In genomic region chr2:10120158-10120937, GRCh38 we compare ENCODE assay signal across 1 cellular context.
TF ChIP-seq lines count a peak whose summit lies in the region.

No MANE protein-coding gene starts in this region.

TF ChIP-seq in HepG2, 621 proteins besides CTCF, POLR2A, EP300 and RAD21 (continued from another document and continues in another):
- TF ChIP-seq ZNF784 (CRISPR knock-in tag; IDR thresholded peaks at IDR 0.05; ENCODE audit: borderline replicate concordance): peak; percentile 73; the same call in 1 of the 2 replicates
- TF ChIP-seq NR2C2 (CRISPR knock-in tag; IDR thresholded peaks at IDR 0.05; ENCODE audit: borderline replicate concordance): peak; percentile 58; the same call in 1 of the 2 replicates
- TF ChIP-seq ZNF230 (CRISPR knock-in tag; IDR thresholded peaks at IDR 0.05): peak; percentile 79
- TF ChIP-seq ZNF263 (CRISPR knock-in tag; IDR thresholded peaks at IDR 0.05): peak; percentile 88
- 0 out of 2 replicates have a peak, but pooled peaks have one; percentile 5 for TF ChIP-seq RARG (CRISPR knock-in tag; IDR thresholded peaks at IDR 0.05; ENCODE audit: low read depth)
- no peak for TF ChIP-seq CENPBD1 (CRISPR knock-in tag; IDR thresholded peaks at IDR 0.05; ENCODE audit: borderline replicate concordance, low read depth)
- TF ChIP-seq SETDB1 (CRISPR knock-in tag; IDR thresholded peaks at IDR 0.05; ENCODE audit: borderline replicate concordance): no peak
- peak; percentile 73 for TF ChIP-seq GMEB1 (CRISPR knock-in tag; IDR thresholded peaks at IDR 0.05; ENCODE audit: borderline replicate concordance)
- TF ChIP-seq, protein P1, sequence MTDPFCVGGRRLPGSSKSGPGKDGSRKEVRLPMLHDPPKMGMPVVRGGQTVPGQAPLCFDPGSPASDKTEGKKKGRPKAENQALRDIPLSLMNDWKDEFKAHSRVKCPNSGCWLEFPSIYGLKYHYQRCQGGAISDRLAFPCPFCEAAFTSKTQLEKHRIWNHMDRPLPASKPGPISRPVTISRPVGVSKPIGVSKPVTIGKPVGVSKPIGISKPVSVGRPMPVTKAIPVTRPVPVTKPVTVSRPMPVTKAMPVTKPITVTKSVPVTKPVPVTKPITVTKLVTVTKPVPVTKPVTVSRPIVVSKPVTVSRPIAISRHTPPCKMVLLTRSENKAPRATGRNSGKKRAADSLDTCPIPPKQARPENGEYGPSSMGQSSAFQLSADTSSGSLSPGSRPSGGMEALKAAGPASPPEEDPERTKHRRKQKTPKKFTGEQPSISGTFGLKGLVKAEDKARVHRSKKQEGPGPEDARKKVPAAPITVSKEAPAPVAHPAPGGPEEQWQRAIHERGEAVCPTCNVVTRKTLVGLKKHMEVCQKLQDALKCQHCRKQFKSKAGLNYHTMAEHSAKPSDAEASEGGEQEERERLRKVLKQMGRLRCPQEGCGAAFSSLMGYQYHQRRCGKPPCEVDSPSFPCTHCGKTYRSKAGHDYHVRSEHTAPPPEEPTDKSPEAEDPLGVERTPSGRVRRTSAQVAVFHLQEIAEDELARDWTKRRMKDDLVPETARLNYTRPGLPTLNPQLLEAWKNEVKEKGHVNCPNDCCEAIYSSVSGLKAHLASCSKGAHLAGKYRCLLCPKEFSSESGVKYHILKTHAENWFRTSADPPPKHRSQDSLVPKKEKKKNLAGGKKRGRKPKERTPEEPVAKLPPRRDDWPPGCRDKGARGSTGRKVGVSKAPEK (CRISPR knock-in tag; IDR thresholded peaks at IDR 0.05; ENCODE audit: borderline replicate concordance): peak; percentile 88; the same call in 1 of the 2 replicates
- peak; percentile 89 for TF ChIP-seq ZNF639 (CRISPR knock-in tag; conservative IDR thresholded peaks at IDR 0.05)
- TF ChIP-seq ZNF883 (CRISPR knock-in tag; IDR thresholded peaks at IDR 0.05; ENCODE audit: not compliant biosample characterization): peak; percentile 96
- peak; percentile 50; the same call in 1 of the 2 replicates for TF ChIP-seq PHF20 (CRISPR knock-in tag; IDR thresholded peaks at IDR 0.05)
- peak; percentile 98 for TF ChIP-seq BRD4 (CRISPR knock-in tag; IDR thresholded peaks at IDR 0.05)
- peak; percentile 66; the same call in 1 of the 2 replicates for TF ChIP-seq ZNF292 (CRISPR knock-in tag; IDR thresholded peaks at IDR 0.05; ENCODE audit: borderline replicate concordance, low read depth)
- TF ChIP-seq ZNF160 (CRISPR knock-in tag; IDR thresholded peaks at IDR 0.05): peak; percentile 77
- peak; percentile 98 for TF ChIP-seq IKZF5 (CRISPR knock-in tag; IDR thresholded peaks at IDR 0.05)
- peak; percentile 38; the same call in 1 of the 2 replicates for TF ChIP-seq SIX4 (CRISPR knock-in tag; IDR thresholded peaks at IDR 0.05)
- 0 out of 2 replicates have a peak, but pooled peaks have one; percentile 20 for TF ChIP-seq CHD4 (IDR thresholded peaks at IDR 0.05; ENCODE audit: borderline replicate concordance, low read length)
- TF ChIP-seq MTA1 (CRISPR knock-in tag; IDR thresholded peaks at IDR 0.05; ENCODE audit: borderline replicate concordance): peak; percentile 69; the same call in 1 of the 2 replicates
- TF ChIP-seq DRAP1 (CRISPR knock-in tag; IDR thresholded peaks at IDR 0.05): peak; percentile 95
- TF ChIP-seq FOSL2 (CRISPR knock-in tag; IDR thresholded peaks at IDR 0.05): peak; percentile 95
- TF ChIP-seq ZNF24 (IDR thresholded peaks at IDR 0.05): no peak
- no peak for TF ChIP-seq ZBTB26 (CRISPR knock-in tag; IDR thresholded peaks at IDR 0.05; ENCODE audit: borderline replicate concordance)
- TF ChIP-seq KDM2A (CRISPR knock-in tag; IDR thresholded peaks at IDR 0.05; ENCODE audit: borderline replicate concordance, low read depth): peak; percentile 93
- TF ChIP-seq, protein P2, sequence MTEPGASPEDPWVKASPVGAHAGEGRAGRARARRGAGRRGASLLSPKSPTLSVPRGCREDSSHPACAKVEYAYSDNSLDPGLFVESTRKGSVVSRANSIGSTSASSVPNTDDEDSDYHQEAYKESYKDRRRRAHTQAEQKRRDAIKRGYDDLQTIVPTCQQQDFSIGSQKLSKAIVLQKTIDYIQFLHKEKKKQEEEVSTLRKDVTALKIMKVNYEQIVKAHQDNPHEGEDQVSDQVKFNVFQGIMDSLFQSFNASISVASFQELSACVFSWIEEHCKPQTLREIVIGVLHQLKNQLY (CRISPR knock-in tag; IDR thresholded peaks at IDR 0.05): peak; percentile 22; the same call in 1 of the 2 replicates
- TF ChIP-seq ZNF33A (CRISPR knock-in tag; IDR thresholded peaks at IDR 0.05; ENCODE audit: borderline replicate concordance): no peak
- TF ChIP-seq RFX3 (CRISPR knock-in tag; IDR thresholded peaks at IDR 0.05): no peak
- TF ChIP-seq, protein P3, sequence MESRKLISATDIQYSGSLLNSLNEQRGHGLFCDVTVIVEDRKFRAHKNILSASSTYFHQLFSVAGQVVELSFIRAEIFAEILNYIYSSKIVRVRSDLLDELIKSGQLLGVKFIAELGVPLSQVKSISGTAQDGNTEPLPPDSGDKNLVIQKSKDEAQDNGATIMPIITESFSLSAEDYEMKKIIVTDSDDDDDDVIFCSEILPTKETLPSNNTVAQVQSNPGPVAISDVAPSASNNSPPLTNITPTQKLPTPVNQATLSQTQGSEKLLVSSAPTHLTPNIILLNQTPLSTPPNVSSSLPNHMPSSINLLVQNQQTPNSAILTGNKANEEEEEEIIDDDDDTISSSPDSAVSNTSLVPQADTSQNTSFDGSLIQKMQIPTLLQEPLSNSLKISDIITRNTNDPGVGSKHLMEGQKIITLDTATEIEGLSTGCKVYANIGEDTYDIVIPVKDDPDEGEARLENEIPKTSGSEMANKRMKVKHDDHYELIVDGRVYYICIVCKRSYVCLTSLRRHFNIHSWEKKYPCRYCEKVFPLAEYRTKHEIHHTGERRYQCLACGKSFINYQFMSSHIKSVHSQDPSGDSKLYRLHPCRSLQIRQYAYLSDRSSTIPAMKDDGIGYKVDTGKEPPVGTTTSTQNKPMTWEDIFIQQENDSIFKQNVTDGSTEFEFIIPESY (CRISPR knock-in tag; IDR thresholded peaks at IDR 0.05): peak; percentile 14; the same call in 1 of the 2 replicates
- peak; percentile 84 for TF ChIP-seq ELF1 (CRISPR knock-in tag; IDR thresholded peaks at IDR 0.05)
- 0 out of 2 replicates have a peak, but pooled peaks have one; percentile 67 for TF ChIP-seq ZNF44 (CRISPR knock-in tag; IDR thresholded peaks at IDR 0.05)
- TF ChIP-seq GATAD1 (CRISPR knock-in tag; IDR thresholded peaks at IDR 0.05): peak; percentile 77
- TF ChIP-seq, protein P4, sequence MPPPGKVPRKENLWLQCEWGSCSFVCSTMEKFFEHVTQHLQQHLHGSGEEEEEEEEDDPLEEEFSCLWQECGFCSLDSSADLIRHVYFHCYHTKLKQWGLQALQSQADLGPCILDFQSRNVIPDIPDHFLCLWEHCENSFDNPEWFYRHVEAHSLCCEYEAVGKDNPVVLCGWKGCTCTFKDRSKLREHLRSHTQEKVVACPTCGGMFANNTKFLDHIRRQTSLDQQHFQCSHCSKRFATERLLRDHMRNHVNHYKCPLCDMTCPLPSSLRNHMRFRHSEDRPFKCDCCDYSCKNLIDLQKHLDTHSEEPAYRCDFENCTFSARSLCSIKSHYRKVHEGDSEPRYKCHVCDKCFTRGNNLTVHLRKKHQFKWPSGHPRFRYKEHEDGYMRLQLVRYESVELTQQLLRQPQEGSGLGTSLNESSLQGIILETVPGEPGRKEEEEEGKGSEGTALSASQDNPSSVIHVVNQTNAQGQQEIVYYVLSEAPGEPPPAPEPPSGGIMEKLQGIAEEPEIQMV (CRISPR knock-in tag; IDR thresholded peaks at IDR 0.05; ENCODE audit: low read depth): peak; percentile 71
- TF ChIP-seq KDM5A (IDR thresholded peaks at IDR 0.05; ENCODE audit: borderline replicate concordance, low read length): no peak
- TF ChIP-seq, protein P5, sequence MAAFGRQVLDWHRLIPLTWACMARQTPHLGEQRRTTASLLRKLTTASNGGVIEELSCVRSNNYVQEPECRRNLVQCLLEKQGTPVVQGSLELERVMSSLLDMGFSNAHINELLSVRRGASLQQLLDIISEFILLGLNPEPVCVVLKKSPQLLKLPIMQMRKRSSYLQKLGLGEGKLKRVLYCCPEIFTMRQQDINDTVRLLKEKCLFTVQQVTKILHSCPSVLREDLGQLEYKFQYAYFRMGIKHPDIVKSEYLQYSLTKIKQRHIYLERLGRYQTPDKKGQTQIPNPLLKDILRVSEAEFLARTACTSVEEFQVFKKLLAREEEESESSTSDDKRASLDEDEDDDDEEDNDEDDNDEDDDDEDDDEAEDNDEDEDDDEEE (CRISPR knock-in tag; IDR thresholded peaks at IDR 0.05): peak; percentile 68
- peak; percentile 66 for TF ChIP-seq ZBTB14 (CRISPR knock-in tag; IDR thresholded peaks at IDR 0.05)
- no peak for TF ChIP-seq TBP (CRISPR knock-in tag; IDR thresholded peaks at IDR 0.05)
- peak; percentile 76 for TF ChIP-seq SKI (IDR thresholded peaks at IDR 0.05; ENCODE audit: partially characterized antibody)
- peak; percentile 97 for TF ChIP-seq HOXA5 (CRISPR knock-in tag; IDR thresholded peaks at IDR 0.05)
- TF ChIP-seq, protein P6, sequence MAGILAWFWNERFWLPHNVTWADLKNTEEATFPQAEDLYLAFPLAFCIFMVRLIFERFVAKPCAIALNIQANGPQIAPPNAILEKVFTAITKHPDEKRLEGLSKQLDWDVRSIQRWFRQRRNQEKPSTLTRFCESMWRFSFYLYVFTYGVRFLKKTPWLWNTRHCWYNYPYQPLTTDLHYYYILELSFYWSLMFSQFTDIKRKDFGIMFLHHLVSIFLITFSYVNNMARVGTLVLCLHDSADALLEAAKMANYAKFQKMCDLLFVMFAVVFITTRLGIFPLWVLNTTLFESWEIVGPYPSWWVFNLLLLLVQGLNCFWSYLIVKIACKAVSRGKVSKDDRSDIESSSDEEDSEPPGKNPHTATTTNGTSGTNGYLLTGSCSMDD (CRISPR knock-in tag; IDR thresholded peaks at IDR 0.05): peak; percentile 89; the same call in 1 of the 2 replicates
- TF ChIP-seq ETV5 (CRISPR knock-in tag; IDR thresholded peaks at IDR 0.05; ENCODE audit: borderline replicate concordance): peak; percentile 96
- peak; percentile 85; the same call in 1 of the 2 replicates for TF ChIP-seq DNMT1 (CRISPR knock-in tag; IDR thresholded peaks at IDR 0.05)
- TF ChIP-seq ZNF136 (CRISPR knock-in tag; IDR thresholded peaks at IDR 0.05; ENCODE audit: low read depth): no peak
- TF ChIP-seq ATF7-NPFF (CRISPR knock-in tag; IDR thresholded peaks at IDR 0.05; ENCODE audit: low read depth): 0 out of 2 replicates have a peak, but pooled peaks have one; percentile 24
- peak; percentile 69 for TF ChIP-seq GABPA (IDR thresholded peaks at IDR 0.05; ENCODE audit: low read depth, low read length)
- peak; percentile 89 for TF ChIP-seq GABPA (CRISPR knock-in tag; IDR thresholded peaks at IDR 0.05; ENCODE audit: low read depth)
